ENCODE assay signal across 20 cellular contexts in the genomic region with DNA sequence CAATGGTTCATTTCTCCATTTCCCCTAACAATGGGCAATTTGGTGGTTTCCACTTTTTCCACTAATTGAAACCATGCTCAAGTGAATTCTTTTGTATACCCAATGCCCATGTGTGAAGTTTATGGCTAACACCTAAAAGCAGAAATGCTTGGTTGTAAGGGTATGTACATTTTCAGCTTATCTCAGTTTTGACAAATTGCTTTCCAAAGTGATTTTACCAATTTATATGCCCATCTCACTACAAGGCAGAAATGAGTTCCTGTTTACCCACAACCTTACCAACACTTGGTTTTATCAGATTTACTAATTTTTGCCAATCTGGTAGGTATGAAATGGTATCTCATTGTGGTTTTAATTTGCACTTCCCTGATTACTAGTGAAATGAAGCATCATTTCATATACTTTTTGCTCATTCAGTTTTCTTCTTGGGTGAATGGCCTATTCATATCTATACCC. TPM values are rescaled to one million over a fixed set of nuclear protein-coding genes. Genes with fewer than 3 reads are reported as not detected.
DNase-seq lines count a peak whose midpoint lies in the region; ATAC-seq, FAIRE-seq and TF ChIP-seq lines count a peak whose summit lies in the region.
"Had no signal": no experiment of that assay in that cellular context is flagged by ENCODE, and none has a peak within 500 bp of the region (broad histone marks: within the 10 kb centered on the region; RNA-seq: fewer than 3 reads in every experiment).

No MANE protein-coding gene starts in this region.

- no peak overlapping the region for H3K4me2 ChIP-seq in A549
- no peak overlapping the region for H3K4me2 ChIP-seq in astrocyte (ENCODE audit: low read length)

- H3K36me3 ChIP-seq in astrocyte (ENCODE audit: insufficient read depth, low read length) (no peaks in the 10 kb centered on the region), kidney (ENCODE audit: control insufficient read depth in 1 of 2, insufficient read depth in 2 of 2, low read length in 2 of 2) (no peaks in the 10 kb centered on the region)
- H3K36me3 ChIP-seq: Peyer's patch, SJSA1 had no signal

- no peaks in the 10 kb centered on the region for H3K79me2 ChIP-seq in astrocyte (ENCODE audit: insufficient read depth, low read length)

- H3K4me3 Mint-ChIP-seq in astrocyte (ENCODE audit: unreplicated experiment) = no peak overlapping the region
- H3K4me3 Mint-ChIP-seq in natural killer cell = peak overlapping the region; percentile 47
- H3K4me3 Mint-ChIP-seq: CD14-positive monocyte had no signal

- TF ChIP-seq EP300 in A549 (IDR thresholded peaks at IDR 0.05) = no peak

- H3K27ac Mint-ChIP-seq in astrocyte (ENCODE audit: unreplicated experiment) (no peak overlapping the region), natural killer cell (peak overlapping the region in 1 of 2 donors; percentile 46)

- H3K4me1 Mint-ChIP-seq in astrocyte (ENCODE audit: low read depth, unreplicated experiment) (peaks cover 2% of the 10 kb centered on the region), natural killer cell (peaks cover 35 to 44% of the 10 kb centered on the region in 2 donors)

- H3K9me3 Mint-ChIP-seq in astrocyte (ENCODE audit: unreplicated experiment) (no peaks in the 10 kb centered on the region), natural killer cell (no peaks in the 10 kb centered on the region)
- H3K9me3 Mint-ChIP-seq: CD14-positive monocyte had no signal

- H3K27me3 Mint-ChIP-seq in astrocyte (ENCODE audit: low read depth, unreplicated experiment) (no peaks in the 10 kb centered on the region), natural killer cell (ENCODE audit: low read depth in 2 of 2) (peaks cover 15 to 35% of the 10 kb centered on the region in 2 donors)

- no peak for TF ChIP-seq RAD21 in A549 (conservative IDR thresholded peaks at IDR 0.05 in 1 of 2, IDR thresholded peaks at IDR 0.05 in 1 of 2)

- intact Hi-C loops in natural killer cell (cut with micrococcal nuclease) = no loop called here
- intact Hi-C loops in kidney (cut with DNase I) = no loop called here

- H3K4me1 ChIP-seq in A549 = no peaks in the 10 kb centered on the region
- no peaks in the 10 kb centered on the region for H3K4me1 ChIP-seq in astrocyte (ENCODE audit: insufficient read depth, low read length)
- peaks cover 0 to 2% of the 10 kb centered on the region in 2 donors for H3K4me1 ChIP-seq in kidney (ENCODE audit: control insufficient read depth in 1 of 2, insufficient read depth in 1 of 2, low read depth in 1 of 2, low read length in 2 of 2)
- H3K4me1 ChIP-seq: Peyer's patch had no signal

- H3K4me3 ChIP-seq in A549 = no peak overlapping the region
- H3K4me3 ChIP-seq in astrocyte (ENCODE audit: insufficient read depth, low read depth, low read length) = no peak overlapping the region
- H3K4me3 ChIP-seq in kidney (ENCODE audit: low read length in 2 of 2) = no peak overlapping the region
- H3K4me3 ChIP-seq: Peyer's patch, SJSA1 had no signal

- H3K27ac ChIP-seq in A549 = no peak overlapping the region
- H3K27ac ChIP-seq in astrocyte (ENCODE audit: low read depth, low read length) = no peak overlapping the region
- H3K27ac ChIP-seq in kidney (ENCODE audit: low read depth in 2 of 2, low read length in 2 of 2) = no peak overlapping the region
- H3K27ac ChIP-seq: Peyer's patch, SJSA1 had no signal

- CTCF ChIA-PET in A549 (lab: Yijun Ruan, JAX) = no interaction called here

- H3K9ac ChIP-seq in astrocyte (ENCODE audit: low read length) (no peak overlapping the region), kidney (ENCODE audit: low read length in 2 of 2) (no peak overlapping the region)

- no peak overlapping the region for H2AFZ ChIP-seq in astrocyte (ENCODE audit: low read depth, low read length)

- ATAC-seq in A549 (no peak), natural killer cell (peak in 2 of 3 donors; percentile 38 to 87), GM21723 (IDR thresholded peaks at IDR 0.05; ENCODE audit: unreplicated experiment) (no peak)

- TF ChIP-seq CTCF in A549 (IDR thresholded peaks at IDR 0.05) = no peak
- TF ChIP-seq CTCF in astrocyte (IDR thresholded peaks at IDR 0.05; ENCODE audit: insufficient read depth, low read depth, low read length) = no peak
- TF ChIP-seq CTCF in natural killer cell (IDR thresholded peaks at IDR 0.05) = no peak
- TF ChIP-seq CTCF in kidney (IDR thresholded peaks at IDR 0.05; ENCODE audit: borderline replicate concordance, extremely low read depth, insufficient read depth) = no peak

- FAIRE-seq in A549 (lab: Jason Lieb, UNC) (peak; percentile 7), GM12891 (lab: Jason Lieb, UNC) (peak; percentile 88), astrocyte (lab: Jason Lieb, UNC) (peak; percentile 34), kidney (lab: Jason Lieb, UNC) (no peak), HTR-8/SVneo (lab: Jason Lieb, UNC) (no peak)

- no peaks in the 10 kb centered on the region for H3K9me3 ChIP-seq in A549
- no peaks in the 10 kb centered on the region for H3K9me3 ChIP-seq in astrocyte (ENCODE audit: insufficient read depth, low read depth, low read length)
- no peaks in the 10 kb centered on the region for H3K9me3 ChIP-seq in kidney (ENCODE audit: control insufficient read depth in 1 of 2, low read length in 2 of 2)
- H3K9me3 ChIP-seq: Peyer's patch, SJSA1 had no signal

- DNase-seq in A549 (ENCODE audit: low read depth in 1 of 2, low spot score in 1 of 2) (no peak), GM12891 (ENCODE audit: insufficient read length, low spot score) (no peak), astrocyte (ENCODE audit: low read depth) (no peak), natural killer cell (no peak), kidney (no peak), HTR-8/SVneo (ENCODE audit: insufficient read length, low spot score) (no peak)
- DNase-seq: AML-193, DMS 273 treated with DMSO at 0.1 percent for 48 hours, DND-41, KBM-7, NCI-H1105 treated with DMSO at 0.1 percent for 48 hours, NCI-H1694, NCI-H2081 treated with DMSO at 0.1 percent for 48 hours, NCI-H446 treated with DMSO at 0.1 percent for 48 hours, Peyer's patch had no signal

- peaks cover 7% of the 10 kb centered on the region for H3K36me3 Mint-ChIP-seq in astrocyte (ENCODE audit: low read depth, unreplicated experiment)
- H3K36me3 Mint-ChIP-seq in natural killer cell = no peaks in the 10 kb centered on the region

- H4K20me1 ChIP-seq in astrocyte (ENCODE audit: insufficient read depth, low read length) = no peaks in the 10 kb centered on the region

- POLR2A ChIA-PET in A549 (lab: Yijun Ruan, JAX) = no interaction called here

- no peaks in the 10 kb centered on the region for H3K27me3 ChIP-seq in astrocyte (ENCODE audit: insufficient read depth, low read length)
- H3K27me3 ChIP-seq: Peyer's patch, SJSA1 had no signal

- TF ChIP-seq POLR2A in A549 (IDR thresholded peaks at IDR 0.05; ENCODE audit: low read length) (no peak), GM12891 (IDR thresholded peaks at IDR 0.05; ENCODE audit: low read depth, low read length) (no peak)

TF ChIP-seq in A549, 52 proteins besides CTCF, POLR2A, EP300 and RAD21 (continues in another document):
- TF ChIP-seq, protein P1, sequence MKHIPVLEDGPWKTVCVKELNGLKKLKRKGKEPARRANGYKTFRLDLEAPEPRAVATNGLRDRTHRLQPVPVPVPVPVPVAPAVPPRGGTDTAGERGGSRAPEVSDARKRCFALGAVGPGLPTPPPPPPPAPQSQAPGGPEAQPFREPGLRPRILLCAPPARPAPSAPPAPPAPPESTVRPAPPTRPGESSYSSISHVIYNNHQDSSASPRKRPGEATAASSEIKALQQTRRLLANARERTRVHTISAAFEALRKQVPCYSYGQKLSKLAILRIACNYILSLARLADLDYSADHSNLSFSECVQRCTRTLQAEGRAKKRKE (CRISPR knock-in tag; IDR thresholded peaks at IDR 0.05; ENCODE audit: low read depth) = no peak

TF ChIP-seq in GM12891, 5 proteins besides CTCF, POLR2A, EP300 and RAD21:
- TF ChIP-seq POLR2AphosphoS5 (IDR thresholded peaks at IDR 0.05; ENCODE audit: low read depth, low read length) (no peak), POU2F2 (IDR thresholded peaks at IDR 0.05; ENCODE audit: low read depth, low read length) (no peak), PAX5 (IDR thresholded peaks at IDR 0.05; ENCODE audit: insufficient read depth, low read length, severe bottlenecking) (no peak), SPI1 (IDR thresholded peaks at IDR 0.05; ENCODE audit: low read depth, low read length) (no peak), TAF1 (IDR thresholded peaks at IDR 0.05; ENCODE audit: low read depth, low read length) (no peak)

RNA-seq across cellular contexts. Expression of a gene that starts 14.8 kb away (rescaled TPM):
- polyA plus RNA-seq in A549 (2011; rRNA removed) (0.20 and 0.23 TPM in 2 replicates), A549 (2017; fragmentation: RNase III; extraction: RNeasy Plus Mini Kit Qiagen cat#74134 plus additional on column Dnase treatment) (0.09 TPM in 2 of 3 replicates, not detected in the other), kidney (ENCODE audit: insufficient read depth, low read depth, low replicate concordance) (2.2 TPM)
- polyA plus RNA-seq in A549 (2012; cell fraction: cytosol; rRNA removed) = 0.03 TPM in 1 of 2 replicates, not detected in the other
- polyA plus RNA-seq in A549 (2012; cell fraction: nucleus; rRNA removed) = 0.06 and 0.10 TPM in 2 replicates
- polyA minus RNA-seq in A549 (2011; rRNA and poly(A)+ RNA removed) = not detected in 2 replicates
- polyA plus RNA-seq in GM12891 (2012; ENCODE audit: low read depth, missing spikeins) = 0.37 TPM
- total RNA-seq in astrocyte (not detected in 2 replicates), natural killer cell (1 to 10 TPM in 1 of 3 donors, under 1 TPM in 2; 0.61 to 6.0 (median 0.68) TPM), kidney (17.9 TPM)
- total RNA-seq: G401, H4, SJSA1 had no signal

RNA-seq across cellular contexts. Expression of a gene that starts 20.4 kb away (rescaled TPM):
- not detected in 2 replicates for polyA plus RNA-seq in A549 (2011; rRNA removed)
- polyA plus RNA-seq in A549 (2012; cell fraction: cytosol; rRNA removed) = not detected in 2 replicates
- not detected in 2 replicates for polyA plus RNA-seq in A549 (2012; cell fraction: nucleus; rRNA removed)
- polyA plus RNA-seq in A549 (2017; fragmentation: RNase III; extraction: RNeasy Plus Mini Kit Qiagen cat#74134 plus additional on column Dnase treatment) = not detected in 3 replicates
- polyA minus RNA-seq in A549 (2011; rRNA and poly(A)+ RNA removed) = not detected in 2 replicates
- 0.09 TPM for polyA plus RNA-seq in GM12891 (2012; ENCODE audit: low read depth, missing spikeins)
- total RNA-seq in astrocyte = not detected in 2 replicates
- total RNA-seq in natural killer cell = 1 to 10 TPM in 1 of 3 donors, under 1 TPM in 2; 0.77 to 1.3 (median 0.80) TPM
- total RNA-seq in kidney = 0.98 TPM
- polyA plus RNA-seq in kidney (ENCODE audit: insufficient read depth, low read depth, low replicate concordance) = 0.15 TPM
- total RNA-seq: G401, H4, SJSA1 had no signal

Comparison
In these comparisons a context has a peak if more than half of its experiments do, and no peak if none do; other contexts are left out.
1. ATAC-seq: peak in natural killer cell (2 of 3); none in A549 (0 of 2) and GM21723 (single experiment).